Comparison of ENCODE assay signal across 19 cellular contexts in genomic region chr1:184437306-184437705, GRCh38. TPM values are rescaled to one million over a fixed set of nuclear protein-coding genes. Genes with fewer than 3 reads are reported as not detected.
A peak's percentile ranks its signal among the peaks of the same experiment; 100 is the strongest.
DNase-seq lines count a peak whose midpoint lies in the region; FAIRE-seq and TF ChIP-seq lines count a peak whose summit lies in the region.
"Had no signal": no experiment of that assay in that cellular context is flagged by ENCODE, and none has a peak within 500 bp of the region (broad histone marks: within the 10 kb centered on the region; RNA-seq: fewer than 3 reads in every experiment).

No MANE protein-coding gene starts in this region.

- no peak overlapping the region for H2BK5ac ChIP-seq in mesenchymal stem cell (ENCODE audit: low read depth, low read length, poor library complexity, severe bottlenecking)

- WGBS in mesenchymal stem cell = 96% methylated on average over 5 of the region's 7 CpGs
- 22 to 74% (median 28%) methylated on average over 7 of the region's 7 CpGs for WGBS in small intestine, 3 donors

- H3K14ac ChIP-seq in mesenchymal stem cell (ENCODE audit: low read length in 2 of 2) = no peak overlapping the region

- H4K8ac ChIP-seq in mesenchymal stem cell (ENCODE audit: low read length) = no peak overlapping the region

- no peak overlapping the region for H3K23ac ChIP-seq in mesenchymal stem cell (ENCODE audit: low read length in 2 of 2)

- H3K27ac ChIP-seq in Peyer's patch = peak overlapping the region in 3 of 4 donors; percentile 41 to 77 (median 49)
- H3K27ac ChIP-seq in mesenchymal stem cell (ENCODE audit: low read length, poor library complexity, severe bottlenecking) = no peak overlapping the region
- peak overlapping the region in 1 of 2 donors; percentile 69 for H3K27ac ChIP-seq in small intestine (ENCODE audit: low read depth in 1 of 2, low read length in 1 of 2)
- H3K27ac ChIP-seq: GM23248 had no signal

- H3K4ac ChIP-seq in mesenchymal stem cell (ENCODE audit: low read depth in 1 of 2, low read length in 2 of 2) = no peak overlapping the region

- no peak overlapping the region for H2AFZ ChIP-seq in mesenchymal stem cell (ENCODE audit: low read depth, low read length)
- H2AFZ ChIP-seq: GM23248 had no signal

- FAIRE-seq in small intestine (lab: Jason Lieb, UNC) = no peak
- FAIRE-seq: A204.1, D721Med, G401.6, GM12892, GM18507 had no signal

- H3K9me3 ChIP-seq in Peyer's patch = no peaks in the 10 kb centered on the region
- no peaks in the 10 kb centered on the region for H3K9me3 ChIP-seq in mesenchymal stem cell (ENCODE audit: control insufficient read depth, low read length)
- H3K9me3 ChIP-seq in small intestine (ENCODE audit: control insufficient read depth, low read depth) = no peaks in the 10 kb centered on the region
- H3K9me3 ChIP-seq: HAP-1 had no signal

- H3K79me1 ChIP-seq in mesenchymal stem cell (replicated peaks; ENCODE audit: low read length, poor library complexity, severe bottlenecking) = peaks cover 15% of the 10 kb centered on the region

- no peak overlapping the region for H3K18ac ChIP-seq in mesenchymal stem cell (ENCODE audit: low read depth in 1 of 2, low read length in 2 of 2)

- H2BK15ac ChIP-seq in mesenchymal stem cell (ENCODE audit: low read depth, poor library complexity, severe bottlenecking) = peak overlapping the region; percentile 41

- H3K4me1 ChIP-seq in Peyer's patch (peaks cover 0 to 7% (median 1%) of the 10 kb centered on the region in 4 donors), mesenchymal stem cell (ENCODE audit: control insufficient read depth, insufficient read depth, low read depth, low read length) (no peaks in the 10 kb centered on the region), small intestine (ENCODE audit: control insufficient read depth in 2 of 2, insufficient read depth in 1 of 2, low read depth in 1 of 2, low read length in 1 of 2) (peaks cover 2% of the 10 kb centered on the region in 2 donors)
- H3K4me1 ChIP-seq: BE2C, HAP-1 had no signal

- no peak overlapping the region for H3K4me2 ChIP-seq in mesenchymal stem cell (ENCODE audit: low read length, poor library complexity, severe bottlenecking)

- H2BK120ac ChIP-seq in mesenchymal stem cell (ENCODE audit: low read depth, low read length) = no peak overlapping the region

- peak in 1 of 2 donors; percentile 31 for TF ChIP-seq POLR2A in Peyer's patch (IDR thresholded peaks at IDR 0.05)

- no peak for TF ChIP-seq CTCF in Peyer's patch (IDR thresholded peaks at IDR 0.05)

- no peaks in the 10 kb centered on the region for H3K36me3 ChIP-seq in Peyer's patch
- no peaks in the 10 kb centered on the region for H3K36me3 ChIP-seq in mesenchymal stem cell (ENCODE audit: control insufficient read depth in 1 of 2, insufficient read depth in 2 of 2, low read depth in 1 of 2, low read length in 2 of 2)
- no peaks in the 10 kb centered on the region for H3K36me3 ChIP-seq in small intestine (ENCODE audit: control insufficient read depth in 2 of 2, insufficient read depth in 2 of 2, low read length in 2 of 2)
- H3K36me3 ChIP-seq: BE2C, HAP-1 had no signal

- peak in 2 of 3 donors; percentile 79 to 86 for DNase-seq in Peyer's patch
- DNase-seq in mesenchymal stem cell = no peak
- DNase-seq in small intestine = peak; percentile 97
- DNase-seq in activated CD8-positive, alpha-beta memory T cell treated with anti-CD3 and anti-CD28 coated beads, Interleukin-2, amount 50 U/mL, for 48 hours = no peak
- DNase-seq in NCI-H82 (lab: John Stamatoyannopoulos, UW) = no peak
- no peak for DNase-seq in superior temporal gyrus (ENCODE audit: extremely low spot score)
- DNase-seq: ACHN; BE2C; C1 segment of cervical spinal cord; CD4-positive, CD25-positive, alpha-beta regulatory T cell; CD8-positive, alpha-beta memory T cell; COR-L47; GM23248 had no signal

- no peak overlapping the region for H4K91ac ChIP-seq in mesenchymal stem cell (ENCODE audit: low read length)

- no peaks in the 10 kb centered on the region for H3K27me3 ChIP-seq in Peyer's patch
- no peaks in the 10 kb centered on the region for H3K27me3 ChIP-seq in mesenchymal stem cell (ENCODE audit: control insufficient read depth in 1 of 2, insufficient read depth in 1 of 2, low read length in 2 of 2)
- H3K27me3 ChIP-seq in small intestine (ENCODE audit: control insufficient read depth in 2 of 2, insufficient read depth in 2 of 2, low read length in 2 of 2) = no peaks in the 10 kb centered on the region
- H3K27me3 ChIP-seq: BE2C had no signal

- no peak overlapping the region for H2AK5ac ChIP-seq in mesenchymal stem cell (ENCODE audit: low read length, severe bottlenecking)

- no peak overlapping the region for H3K9ac ChIP-seq in mesenchymal stem cell (ENCODE audit: low read length)
- H3K9ac ChIP-seq: GM23248 had no signal

- H3K4me3 ChIP-seq in Peyer's patch = no peak overlapping the region
- H3K4me3 ChIP-seq in mesenchymal stem cell (ENCODE audit: insufficient read depth in 1 of 2, low read depth in 1 of 2, low read length in 2 of 2) = no peak overlapping the region
- no peak overlapping the region for H3K4me3 ChIP-seq in small intestine (ENCODE audit: low read depth in 1 of 2, low read length in 2 of 2)
- H3K4me3 ChIP-seq: GM23248, HAP-1 had no signal

- no peak overlapping the region for H2BK12ac ChIP-seq in mesenchymal stem cell (ENCODE audit: low read length in 2 of 2)

RNA-seq across cellular contexts. Expression of gene C1orf21, which starts 50.5 kb away (rescaled TPM):
- total RNA-seq in Peyer's patch = 100 to 1,000 TPM in 1 of 4 donors, 10 to 100 TPM in 3; 36.3 to 115 (median 79.4) TPM
- polyA plus RNA-seq in mesenchymal stem cell (2013, experiment 1 of 2) = 77.8 TPM
- polyA plus RNA-seq in mesenchymal stem cell (2013, experiment 2 of 2) = 73.4 TPM
- 10 to 100 TPM; 36.5 to 60.6 (median 57.3) TPM for polyA plus RNA-seq in small intestine

Comparison
In these comparisons a context has a peak if more than half of its experiments do, and no peak if none do; other contexts are left out.
1. DNase-seq: peak in Peyer's patch (2 of 3) and small intestine (single experiment); none in mesenchymal stem cell (single experiment), activated CD8-positive, alpha-beta memory T cell treated with anti-CD3 and anti-CD28 coated beads, Interleukin-2, amount 50 U/mL, for 48 hours (single experiment), NCI-H82 (single experiment) and superior temporal gyrus (single experiment).